In genomic region chr10:93815304-93816091, GRCh38 we compare ENCODE assay signal across 10 cellular contexts. TPM values are rescaled to one million over a fixed set of nuclear protein-coding genes. Genes with fewer than 3 reads are reported as not detected.
DNase-seq lines count a peak whose midpoint lies in the region; ATAC-seq and TF ChIP-seq lines count a peak whose summit lies in the region.
"Had no signal": no experiment of that assay in that cellular context is flagged by ENCODE, and none has a peak within 500 bp of the region (broad histone marks: within the 10 kb centered on the region; RNA-seq: fewer than 3 reads in every experiment).

No MANE protein-coding gene starts in this region.

- H3K27ac ChIP-seq in caudate nucleus (ENCODE audit: low read depth, low read length), result peak overlapping the region; percentile 76
- no peak overlapping the region for H3K27ac ChIP-seq in neural cell (ENCODE audit: low read length)
- H3K27ac ChIP-seq: uterus had no signal

- H3K9me3 Mint-ChIP-seq in activated CD4-positive, alpha-beta T cell treated with anti-CD3 and anti-CD28 coated beads for 36 hours (ENCODE audit: low read depth), result no peaks in the 10 kb centered on the region
- H3K9me3 Mint-ChIP-seq: activated naive CD8-positive, alpha-beta T cell treated with anti-CD3 and anti-CD28 coated beads, Interleukin-2, amount 10 ng/mL, durations not matched to agents 7 days and 5 days had no signal

- H3K27me3 ChIP-seq in neural cell (ENCODE audit: insufficient read depth, low read depth, low read length), result no peaks in the 10 kb centered on the region
- H3K27me3 ChIP-seq: uterus had no signal

- no peak overlapping the region for H2AFZ ChIP-seq in neural cell (ENCODE audit: low read depth, low read length)

- TF ChIP-seq EP300 in neural cell (conservative IDR thresholded peaks at IDR 0.05; ENCODE audit: poor library complexity, severe bottlenecking), result no peak

- no peaks in the 10 kb centered on the region for H3K36me3 Mint-ChIP-seq in activated CD4-positive, alpha-beta T cell treated with anti-CD3 and anti-CD28 coated beads for 36 hours (ENCODE audit: low read depth)
- H3K36me3 Mint-ChIP-seq: activated naive CD8-positive, alpha-beta T cell treated with anti-CD3 and anti-CD28 coated beads, Interleukin-2, amount 10 ng/mL, durations not matched to agents 7 days and 5 days had no signal

- peak overlapping the region; percentile 30 for H3K4me3 ChIP-seq in neural cell (ENCODE audit: low read length)
- H3K4me3 ChIP-seq: uterus had no signal

- intact Hi-C loops in activated CD4-positive, alpha-beta T cell treated with anti-CD3 and anti-CD28 coated beads for 36 hours (cut with DNase I, micrococcal nuclease), result loop anchor here (1.0 to 5.0 kb wide), 6 partner anchors 65 to 261 kb away; partner anchors contain the start of gene FRA10AC1 (in 2 of the 2)

- no peaks in the 10 kb centered on the region for H3K4me1 Mint-ChIP-seq in activated CD4-positive, alpha-beta T cell treated with anti-CD3 and anti-CD28 coated beads for 36 hours
- H3K4me1 Mint-ChIP-seq: activated naive CD8-positive, alpha-beta T cell treated with anti-CD3 and anti-CD28 coated beads, Interleukin-2, amount 10 ng/mL, durations not matched to agents 7 days and 5 days had no signal

- TF ChIP-seq CTCF in neural cell (IDR thresholded peaks at IDR 0.05; ENCODE audit: poor library complexity, severe bottlenecking), result no peak

- no peak overlapping the region for H3K27ac Mint-ChIP-seq in activated CD4-positive, alpha-beta T cell treated with anti-CD3 and anti-CD28 coated beads for 36 hours
- H3K27ac Mint-ChIP-seq: activated naive CD8-positive, alpha-beta T cell treated with anti-CD3 and anti-CD28 coated beads, Interleukin-2, amount 10 ng/mL, durations not matched to agents 7 days and 5 days had no signal

- CTCF ChIA-PET in activated CD4-positive, alpha-beta T cell treated with anti-CD3 and anti-CD28 coated beads for 36 hours (lab: Charles Lee), result interaction anchor here (0.7 to 2.0 kb wide), 14 partner anchors 10 to 629 kb away, joined by 3 to 9 read pairs (median 3); partner anchors contain the start of gene FRA10AC1

- TF ChIP-seq RAD21 in neural cell (conservative IDR thresholded peaks at IDR 0.05), result peak; percentile 17

- H4K20me1 ChIP-seq in neural cell (ENCODE audit: insufficient read depth), result no peaks in the 10 kb centered on the region

- DNase-seq in Daoy (ENCODE audit: low read depth) (peak; percentile 32), M059J (ENCODE audit: low read depth) (peak; percentile 59), caudate nucleus (lab: John Stamatoyannopoulos, UW) (peak in 14 of 61 donors; percentile 2 to 33 (median 13)), NCI-H2171 treated with DMSO at 0.1 percent for 48 hours (lab: John Stamatoyannopoulos, UW) (no peak)
- DNase-seq in stimulated activated CD4-positive, alpha-beta T cell treated with anti-CD3 and anti-CD28 coated beads, Interleukin-4, amount 100 ng/mL, for 1 hour, result no peak
- DNase-seq in activated CD4-positive, alpha-beta T cell treated with anti-CD3 and anti-CD28 coated beads for 36 hours, result no peak

- no peak for ATAC-seq in HG02970 (IDR thresholded peaks at IDR 0.05; ENCODE audit: low FRiP score, unreplicated experiment)
- no peak for ATAC-seq in activated CD4-positive, alpha-beta T cell treated with anti-CD3 and anti-CD28 coated beads for 36 hours

- no peaks in the 10 kb centered on the region for H3K79me2 ChIP-seq in neural cell (replicated peaks; ENCODE audit: insufficient read depth, low read length)

- H3K27me3 Mint-ChIP-seq in activated CD4-positive, alpha-beta T cell treated with anti-CD3 and anti-CD28 coated beads for 36 hours, result peaks cover 33% of the 10 kb centered on the region

- H3F3A ChIP-seq in neural cell (ENCODE audit: insufficient read depth, low read length, poor library complexity, severe bottlenecking), result no peaks in the 10 kb centered on the region

- no peaks in the 10 kb centered on the region for H3K9me2 ChIP-seq in neural cell (ENCODE audit: insufficient read depth, low read length)

- H3K9ac ChIP-seq in neural cell (ENCODE audit: low read length), result no peak overlapping the region

- POLR2A ChIA-PET in activated CD4-positive, alpha-beta T cell treated with anti-CD3 and anti-CD28 coated beads for 36 hours (lab: Charles Lee), result interaction anchor here (0.5 kb wide), 1 partner anchor 758 kb away, joined by 3 read pairs; no protein-coding TSS in a partner anchor

- no peak overlapping the region for H3K4me3 Mint-ChIP-seq in activated CD4-positive, alpha-beta T cell treated with anti-CD3 and anti-CD28 coated beads for 36 hours
- H3K4me3 Mint-ChIP-seq: activated naive CD8-positive, alpha-beta T cell treated with anti-CD3 and anti-CD28 coated beads, Interleukin-2, amount 10 ng/mL, durations not matched to agents 7 days and 5 days had no signal

- peak overlapping the region; percentile 39 for H3K4me2 ChIP-seq in neural cell (ENCODE audit: low read length)

- H3K36me3 ChIP-seq in neural cell (ENCODE audit: insufficient read depth, low read length), result no peaks in the 10 kb centered on the region
- H3K36me3 ChIP-seq: uterus had no signal

- H3K9me3 ChIP-seq in neural cell (ENCODE audit: low read length), result no peaks in the 10 kb centered on the region
- H3K9me3 ChIP-seq: uterus had no signal

TF ChIP-seq in neural cell, 6 proteins besides CTCF, POLR2A, EP300 and RAD21:
- TF ChIP-seq EZH2 (IDR thresholded peaks at IDR 0.05; ENCODE audit: borderline replicate concordance, insufficient read depth, low read length, poor library complexity, severe bottlenecking) (no peak), REST (IDR thresholded peaks at IDR 0.05; ENCODE audit: borderline replicate concordance) (no peak), TAF1 (IDR thresholded peaks at IDR 0.05; ENCODE audit: low read depth) (no peak), MXI1 (conservative IDR thresholded peaks at IDR 0.05; ENCODE audit: poor library complexity, severe bottlenecking) (no peak), POLR2AphosphoS5 (IDR thresholded peaks at IDR 0.05) (no peak), SMC3 (conservative IDR thresholded peaks at IDR 0.05; ENCODE audit: poor library complexity) (no peak)

RNA-seq across cellular contexts. Expression of gene LGI1, which starts 57.8 kb away (rescaled TPM):
- not detected in 2 replicates for total RNA-seq in Daoy (2014; rRNA removed; shearing (Covaris generic))
- 0.39 TPM in 1 of 2 replicates, not detected in the other for total RNA-seq in M059J (2014; rRNA removed; shearing (Covaris generic))
- 2.1 and 2.5 TPM in 2 replicates for polyA plus RNA-seq in neural cell
- 1.2 and 2.0 TPM in 2 replicates for polyA minus RNA-seq in neural cell
- not detected for total RNA-seq in activated CD4-positive, alpha-beta T cell treated with anti-CD3 and anti-CD28 coated beads for 36 hours
- total RNA-seq: activated naive CD8-positive, alpha-beta T cell treated with anti-CD3 and anti-CD28 coated beads, Interleukin-2, amount 10 ng/mL, durations not matched to agents 7 days and 5 days had no signal

Comparison
In these comparisons a context has a peak if more than half of its experiments do, and no peak if none do; other contexts are left out.
1. DNase-seq: peak in Daoy (single experiment) and M059J (single experiment); none in stimulated activated CD4-positive, alpha-beta T cell treated with anti-CD3 and anti-CD28 coated beads, Interleukin-4, amount 100 ng/mL, for 1 hour (single experiment), NCI-H2171 treated with DMSO at 0.1 percent for 48 hours (single experiment) and activated CD4-positive, alpha-beta T cell treated with anti-CD3 and anti-CD28 coated beads for 36 hours (single experiment).